26 cellular contexts compared by ENCODE assay signal in genomic region chr9:28841795-28842194, GRCh38.
"Had no signal": no experiment of that assay in that cellular context is flagged by ENCODE, and none has a peak within 500 bp of the region (broad histone marks: within the 10 kb centered on the region; RNA-seq: fewer than 3 reads in every experiment).

No MANE protein-coding gene starts in this region.

- DNase-seq: activated CD4-positive, alpha-beta T cell treated with anti-CD3 and anti-CD28 coated beads for 4 hours; activated CD8-positive, alpha-beta memory T cell treated with anti-CD3 and anti-CD28 coated beads, Interleukin-2, amount 50 U/mL, for 4 hours; activated CD8-positive, alpha-beta T cell treated with anti-CD3 and anti-CD28 coated beads for 36 hours; activated gamma-delta T cell treated with Interleukin-2 at 50 U/mL for 16 hours; activated naive CD4-positive, alpha-beta T cell treated with anti-CD3 and anti-CD28 coated beads, Interleukin-2, amount 10 ng/mL, durations not matched to agents 7 days and 5 days; activated naive CD8-positive, alpha-beta T cell treated with anti-CD3 and anti-CD28 coated beads for 36 hours; activated T-cell treated with anti-CD3 and anti-CD28 coated beads, Interleukin-2, amount 50 U/mL, for 72 hours; brain microvascular endothelial cell; KG1; MG63; NCI-H1092; NCI-H1417; NCI-H1930; NCI-H2171; NCI-H226; NCI-H526 treated with DMSO at 0.1 percent for 48 hours; NCI-H82; NK-92 treated with Interleukin-12 subunit alpha and Interleukin-12 subunit beta, amount 100 ng/mL, for 24 hours; PC-3; SHP77; WERI-Rb-1 had no signal

- H3K4me3 ChIP-seq: cardiac muscle cell, MG63, SJSA1 had no signal

- H3K9me3 ChIP-seq: MG63, SJSA1 had no signal

- H3K4me1 ChIP-seq: SJSA1 had no signal

- ATAC-seq: activated CD4-positive, CD25-positive, alpha-beta regulatory T cell treated with anti-CD3 and anti-CD28 coated beads, Interleukin-2, amount 50 U/mL, for 24 hours; activated CD8-positive, alpha-beta T cell treated with anti-CD3 and anti-CD28 coated beads for 36 hours; activated T-cell treated with anti-CD3 and anti-CD28 coated beads, Interleukin-2, amount 50 U/mL, for 72 hours; SK-N-SH treated with all-trans-retinoic acid at 6 μM for 48 hours had no signal

- H3K27me3 ChIP-seq: brain microvascular endothelial cell, cardiac muscle cell, MG63, SJSA1 had no signal

- FAIRE-seq: RCC 7860 had no signal

- H3K27ac ChIP-seq: brain microvascular endothelial cell, cardiac muscle cell, SJSA1, WERI-Rb-1 had no signal

- H3K36me3 ChIP-seq: brain microvascular endothelial cell, cardiac muscle cell, MG63, SJSA1, WERI-Rb-1 had no signal
